In the genomic region with DNA sequence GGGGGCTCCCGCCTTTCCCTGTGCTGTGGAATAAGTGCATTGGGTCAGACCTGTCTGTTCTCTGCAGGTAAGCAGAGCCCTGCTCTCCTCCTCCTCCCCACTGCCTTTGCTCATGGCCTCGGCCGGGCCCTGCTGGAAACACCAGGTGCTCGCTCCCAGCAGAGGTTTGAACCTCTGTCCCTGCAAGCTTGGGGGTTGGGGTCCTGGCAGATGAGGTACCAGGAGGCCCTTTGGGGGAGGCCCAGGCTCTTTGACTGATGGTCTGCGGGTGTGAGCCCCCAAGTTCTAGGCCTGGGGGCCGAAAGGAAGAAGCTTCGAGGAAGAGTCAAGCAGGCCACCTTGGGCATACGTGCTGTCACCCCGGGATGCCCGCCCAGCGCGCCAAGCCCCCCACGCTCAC, we compare ENCODE assay signal across 1 cellular context.
TF ChIP-seq lines count a peak whose summit lies in the region.

No MANE protein-coding gene starts in this region.

TF ChIP-seq in H1, 55 proteins besides CTCF, POLR2A, EP300 and RAD21:
- TF ChIP-seq, protein P1, sequence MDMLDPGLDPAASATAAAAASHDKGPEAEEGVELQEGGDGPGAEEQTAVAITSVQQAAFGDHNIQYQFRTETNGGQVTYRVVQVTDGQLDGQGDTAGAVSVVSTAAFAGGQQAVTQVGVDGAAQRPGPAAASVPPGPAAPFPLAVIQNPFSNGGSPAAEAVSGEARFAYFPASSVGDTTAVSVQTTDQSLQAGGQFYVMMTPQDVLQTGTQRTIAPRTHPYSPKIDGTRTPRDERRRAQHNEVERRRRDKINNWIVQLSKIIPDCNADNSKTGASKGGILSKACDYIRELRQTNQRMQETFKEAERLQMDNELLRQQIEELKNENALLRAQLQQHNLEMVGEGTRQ (IDR thresholded peaks at IDR 0.05; ENCODE audit: low read length) = no peak
- TF ChIP-seq ASH2L (IDR thresholded peaks at IDR 0.05; ENCODE audit: low read length) (no peak), CHD2 (IDR thresholded peaks at IDR 0.05; ENCODE audit: low read length) (no peak), SRF (IDR thresholded peaks at IDR 0.05; ENCODE audit: low read depth, low read length) (no peak), HDAC6 (IDR thresholded peaks at IDR 0.05; ENCODE audit: low read depth, low read length) (no peak), HDAC2 (IDR thresholded peaks at IDR 0.05; ENCODE audit: borderline replicate concordance in 1 of 2, low read depth in 2 of 2, low read length in 2 of 2) (no peak), RNF2 (IDR thresholded peaks at IDR 0.05; ENCODE audit: borderline replicate concordance, low read depth, low read length, missing control alignments, poor library complexity, severe bottlenecking) (no peak), SIRT6 (IDR thresholded peaks at IDR 0.05; ENCODE audit: low read length) (no peak), RXRA (IDR thresholded peaks at IDR 0.05; ENCODE audit: insufficient read depth, low read depth, low read length) (no peak), BRCA1 (IDR thresholded peaks at IDR 0.05; ENCODE audit: low read depth, low read length) (no peak), SIX5 (IDR thresholded peaks at IDR 0.05; ENCODE audit: low read depth, low read length) (no peak), TCF12 (IDR thresholded peaks at IDR 0.05; ENCODE audit: low read depth, low read length) (no peak), EZH2 (IDR thresholded peaks at IDR 0.05; ENCODE audit: low read depth, low read length, severe bottlenecking) (no peak), NRF1 (IDR thresholded peaks at IDR 0.05; ENCODE audit: low read depth, low read length) (no peak), CTBP2 (IDR thresholded peaks at IDR 0.05; ENCODE audit: borderline replicate concordance, insufficient read depth, insufficient read length, low read length) (no peak), SIN3A (conservative IDR thresholded peaks at IDR 0.05 in 1 of 2, IDR thresholded peaks at IDR 0.05 in 1 of 2; ENCODE audit: low read depth in 1 of 2, low read length in 2 of 2) (no peak), SP1 (IDR thresholded peaks at IDR 0.05; ENCODE audit: low read depth, low read length) (no peak)
- TF ChIP-seq, protein P2, sequence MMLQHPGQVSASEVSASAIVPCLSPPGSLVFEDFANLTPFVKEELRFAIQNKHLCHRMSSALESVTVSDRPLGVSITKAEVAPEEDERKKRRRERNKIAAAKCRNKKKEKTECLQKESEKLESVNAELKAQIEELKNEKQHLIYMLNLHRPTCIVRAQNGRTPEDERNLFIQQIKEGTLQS (IDR thresholded peaks at IDR 0.05; ENCODE audit: insufficient read depth, low read depth, low read length) = no peak
- TF ChIP-seq, protein P3, sequence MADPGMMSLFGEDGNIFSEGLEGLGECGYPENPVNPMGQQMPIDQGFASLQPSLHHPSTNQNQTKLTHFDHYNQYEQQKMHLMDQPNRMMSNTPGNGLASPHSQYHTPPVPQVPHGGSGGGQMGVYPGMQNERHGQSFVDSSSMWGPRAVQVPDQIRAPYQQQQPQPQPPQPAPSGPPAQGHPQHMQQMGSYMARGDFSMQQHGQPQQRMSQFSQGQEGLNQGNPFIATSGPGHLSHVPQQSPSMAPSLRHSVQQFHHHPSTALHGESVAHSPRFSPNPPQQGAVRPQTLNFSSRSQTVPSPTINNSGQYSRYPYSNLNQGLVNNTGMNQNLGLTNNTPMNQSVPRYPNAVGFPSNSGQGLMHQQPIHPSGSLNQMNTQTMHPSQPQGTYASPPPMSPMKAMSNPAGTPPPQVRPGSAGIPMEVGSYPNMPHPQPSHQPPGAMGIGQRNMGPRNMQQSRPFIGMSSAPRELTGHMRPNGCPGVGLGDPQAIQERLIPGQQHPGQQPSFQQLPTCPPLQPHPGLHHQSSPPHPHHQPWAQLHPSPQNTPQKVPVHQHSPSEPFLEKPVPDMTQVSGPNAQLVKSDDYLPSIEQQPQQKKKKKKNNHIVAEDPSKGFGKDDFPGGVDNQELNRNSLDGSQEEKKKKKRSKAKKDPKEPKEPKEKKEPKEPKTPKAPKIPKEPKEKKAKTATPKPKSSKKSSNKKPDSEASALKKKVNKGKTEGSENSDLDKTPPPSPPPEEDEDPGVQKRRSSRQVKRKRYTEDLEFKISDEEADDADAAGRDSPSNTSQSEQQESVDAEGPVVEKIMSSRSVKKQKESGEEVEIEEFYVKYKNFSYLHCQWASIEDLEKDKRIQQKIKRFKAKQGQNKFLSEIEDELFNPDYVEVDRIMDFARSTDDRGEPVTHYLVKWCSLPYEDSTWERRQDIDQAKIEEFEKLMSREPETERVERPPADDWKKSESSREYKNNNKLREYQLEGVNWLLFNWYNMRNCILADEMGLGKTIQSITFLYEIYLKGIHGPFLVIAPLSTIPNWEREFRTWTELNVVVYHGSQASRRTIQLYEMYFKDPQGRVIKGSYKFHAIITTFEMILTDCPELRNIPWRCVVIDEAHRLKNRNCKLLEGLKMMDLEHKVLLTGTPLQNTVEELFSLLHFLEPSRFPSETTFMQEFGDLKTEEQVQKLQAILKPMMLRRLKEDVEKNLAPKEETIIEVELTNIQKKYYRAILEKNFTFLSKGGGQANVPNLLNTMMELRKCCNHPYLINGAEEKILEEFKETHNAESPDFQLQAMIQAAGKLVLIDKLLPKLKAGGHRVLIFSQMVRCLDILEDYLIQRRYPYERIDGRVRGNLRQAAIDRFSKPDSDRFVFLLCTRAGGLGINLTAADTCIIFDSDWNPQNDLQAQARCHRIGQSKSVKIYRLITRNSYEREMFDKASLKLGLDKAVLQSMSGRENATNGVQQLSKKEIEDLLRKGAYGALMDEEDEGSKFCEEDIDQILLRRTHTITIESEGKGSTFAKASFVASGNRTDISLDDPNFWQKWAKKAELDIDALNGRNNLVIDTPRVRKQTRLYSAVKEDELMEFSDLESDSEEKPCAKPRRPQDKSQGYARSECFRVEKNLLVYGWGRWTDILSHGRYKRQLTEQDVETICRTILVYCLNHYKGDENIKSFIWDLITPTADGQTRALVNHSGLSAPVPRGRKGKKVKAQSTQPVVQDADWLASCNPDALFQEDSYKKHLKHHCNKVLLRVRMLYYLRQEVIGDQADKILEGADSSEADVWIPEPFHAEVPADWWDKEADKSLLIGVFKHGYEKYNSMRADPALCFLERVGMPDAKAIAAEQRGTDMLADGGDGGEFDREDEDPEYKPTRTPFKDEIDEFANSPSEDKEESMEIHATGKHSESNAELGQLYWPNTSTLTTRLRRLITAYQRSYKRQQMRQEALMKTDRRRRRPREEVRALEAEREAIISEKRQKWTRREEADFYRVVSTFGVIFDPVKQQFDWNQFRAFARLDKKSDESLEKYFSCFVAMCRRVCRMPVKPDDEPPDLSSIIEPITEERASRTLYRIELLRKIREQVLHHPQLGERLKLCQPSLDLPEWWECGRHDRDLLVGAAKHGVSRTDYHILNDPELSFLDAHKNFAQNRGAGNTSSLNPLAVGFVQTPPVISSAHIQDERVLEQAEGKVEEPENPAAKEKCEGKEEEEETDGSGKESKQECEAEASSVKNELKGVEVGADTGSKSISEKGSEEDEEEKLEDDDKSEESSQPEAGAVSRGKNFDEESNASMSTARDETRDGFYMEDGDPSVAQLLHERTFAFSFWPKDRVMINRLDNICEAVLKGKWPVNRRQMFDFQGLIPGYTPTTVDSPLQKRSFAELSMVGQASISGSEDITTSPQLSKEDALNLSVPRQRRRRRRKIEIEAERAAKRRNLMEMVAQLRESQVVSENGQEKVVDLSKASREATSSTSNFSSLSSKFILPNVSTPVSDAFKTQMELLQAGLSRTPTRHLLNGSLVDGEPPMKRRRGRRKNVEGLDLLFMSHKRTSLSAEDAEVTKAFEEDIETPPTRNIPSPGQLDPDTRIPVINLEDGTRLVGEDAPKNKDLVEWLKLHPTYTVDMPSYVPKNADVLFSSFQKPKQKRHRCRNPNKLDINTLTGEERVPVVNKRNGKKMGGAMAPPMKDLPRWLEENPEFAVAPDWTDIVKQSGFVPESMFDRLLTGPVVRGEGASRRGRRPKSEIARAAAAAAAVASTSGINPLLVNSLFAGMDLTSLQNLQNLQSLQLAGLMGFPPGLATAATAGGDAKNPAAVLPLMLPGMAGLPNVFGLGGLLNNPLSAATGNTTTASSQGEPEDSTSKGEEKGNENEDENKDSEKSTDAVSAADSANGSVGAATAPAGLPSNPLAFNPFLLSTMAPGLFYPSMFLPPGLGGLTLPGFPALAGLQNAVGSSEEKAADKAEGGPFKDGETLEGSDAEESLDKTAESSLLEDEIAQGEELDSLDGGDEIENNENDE (IDR thresholded peaks at IDR 0.05; ENCODE audit: insufficient replicate concordance, low read length) = no peak
